8 cellular contexts compared by ENCODE assay signal in genomic region chr10:3780766-3781457, GRCh38. TPM values are rescaled to one million over a fixed set of nuclear protein-coding genes. Genes with fewer than 3 reads are reported as not detected.
DNase-seq lines count a peak whose midpoint lies in the region; ATAC-seq and TF ChIP-seq lines count a peak whose summit lies in the region.

No MANE protein-coding gene starts in this region.

- H3K9me3 ChIP-seq in HUES6 (ENCODE audit: control insufficient read depth, insufficient read depth, low read depth, low read length): no peaks in the 10 kb centered on the region

- H3K4me3 ChIP-seq in HUES6 (ENCODE audit: low read depth, low read length): peak overlapping the region; percentile 14; the same call in 1 of the 2 replicates

- no peaks in the 10 kb centered on the region for H3K27me3 ChIP-seq in HUES6 (ENCODE audit: control insufficient read depth, insufficient read depth, low read length)

- H3K4me1 ChIP-seq in HUES6 (ENCODE audit: control insufficient read depth, insufficient read depth, low read length): peaks cover 39% of the 10 kb centered on the region

- H3K27me3 Mint-ChIP-seq in immature natural killer cell (ENCODE audit: low read depth in 3 of 3): peaks cover 49 to 80% (median 66%) of the 10 kb centered on the region in 3 donors
- no peaks in the 10 kb centered on the region for H3K27me3 Mint-ChIP-seq in stimulated activated memory B cell treated with anti-CD40 and anti-IgM and Interleukin-4, amounts not matched to agents 10 μg/mL and 1 μg/mL and 100 μg/mL, for 72 hours

- no peak for ATAC-seq in stimulated activated memory B cell treated with anti-CD40 and anti-IgM and Interleukin-4, amounts not matched to agents 10 μg/mL and 1 μg/mL and 100 μg/mL, for 72 hours
- ATAC-seq in GM19351 (IDR thresholded peaks at IDR 0.05; ENCODE audit: unreplicated experiment): no peak
- ATAC-seq in HG03571 (IDR thresholded peaks at IDR 0.05; ENCODE audit: unreplicated experiment): no peak

- 38 to 63% (median 46%) methylated on average over 16 of the region's 16 CpGs for WGBS in adipose tissue, 3 donors

- peak overlapping the region; percentile 35 for H3K9ac ChIP-seq in HUES6 (ENCODE audit: low read length)

- H3K27ac ChIP-seq in HUES6 (ENCODE audit: low read depth, low read length) (no peak overlapping the region), adipose tissue (ENCODE audit: low read depth, low read length) (peak overlapping the region; percentile 48)

- no peaks in the 10 kb centered on the region for H3K9me3 Mint-ChIP-seq in immature natural killer cell
- no peaks in the 10 kb centered on the region for H3K9me3 Mint-ChIP-seq in stimulated activated memory B cell treated with anti-CD40 and anti-IgM and Interleukin-4, amounts not matched to agents 10 μg/mL and 1 μg/mL and 100 μg/mL, for 72 hours

- peaks cover 58 to 73% (median 73%) of the 10 kb centered on the region in 3 donors for H3K36me3 Mint-ChIP-seq in immature natural killer cell
- H3K36me3 Mint-ChIP-seq in stimulated activated memory B cell treated with anti-CD40 and anti-IgM and Interleukin-4, amounts not matched to agents 10 μg/mL and 1 μg/mL and 100 μg/mL, for 72 hours: peaks cover 83% of the 10 kb centered on the region

- H3K4me1 Mint-ChIP-seq in immature natural killer cell: peaks cover 67 to 74% of the 10 kb centered on the region in 2 donors
- peaks cover 62% of the 10 kb centered on the region for H3K4me1 Mint-ChIP-seq in stimulated activated memory B cell treated with anti-CD40 and anti-IgM and Interleukin-4, amounts not matched to agents 10 μg/mL and 1 μg/mL and 100 μg/mL, for 72 hours

- TF ChIP-seq CTCF in GM10266 (IDR thresholded peaks at IDR 0.05; ENCODE audit: control insufficient read depth, insufficient read depth, low read depth, missing control alignments): no peak

- peaks cover 58% of the 10 kb centered on the region for H3K36me3 ChIP-seq in HUES6 (ENCODE audit: control insufficient read depth, insufficient read depth, low read length)

- H3K27ac Mint-ChIP-seq in immature natural killer cell: peak overlapping the region; percentile 98 to 99 (median 99)
- H3K27ac Mint-ChIP-seq in stimulated activated memory B cell treated with anti-CD40 and anti-IgM and Interleukin-4, amounts not matched to agents 10 μg/mL and 1 μg/mL and 100 μg/mL, for 72 hours: peak overlapping the region; percentile 99

- DNase-seq in immature natural killer cell: no peak
- no peak for DNase-seq in NCI-H2171 (lab: John Stamatoyannopoulos, UW)
- DNase-seq in GM10266 (ENCODE audit: extremely low spot score): no peak

- H3K4me3 Mint-ChIP-seq in immature natural killer cell: peak overlapping the region; percentile 92 to 98 (median 95)
- peak overlapping the region; percentile 89 for H3K4me3 Mint-ChIP-seq in stimulated activated memory B cell treated with anti-CD40 and anti-IgM and Interleukin-4, amounts not matched to agents 10 μg/mL and 1 μg/mL and 100 μg/mL, for 72 hours

RNA-seq across cellular contexts. Expression of gene KLF6, which starts 4.1 kb away (rescaled TPM):
- polyA plus RNA-seq in adipose tissue (100 to 1,000 TPM in 1 of 3 donors, 10 to 100 TPM in 2; 66.9 to 325 (median 73.8) TPM), immature natural killer cell (100 to 1,000 TPM; 343 to 423 (median 353) TPM)
